8 cellular contexts compared by ENCODE assay signal in the genomic region with DNA sequence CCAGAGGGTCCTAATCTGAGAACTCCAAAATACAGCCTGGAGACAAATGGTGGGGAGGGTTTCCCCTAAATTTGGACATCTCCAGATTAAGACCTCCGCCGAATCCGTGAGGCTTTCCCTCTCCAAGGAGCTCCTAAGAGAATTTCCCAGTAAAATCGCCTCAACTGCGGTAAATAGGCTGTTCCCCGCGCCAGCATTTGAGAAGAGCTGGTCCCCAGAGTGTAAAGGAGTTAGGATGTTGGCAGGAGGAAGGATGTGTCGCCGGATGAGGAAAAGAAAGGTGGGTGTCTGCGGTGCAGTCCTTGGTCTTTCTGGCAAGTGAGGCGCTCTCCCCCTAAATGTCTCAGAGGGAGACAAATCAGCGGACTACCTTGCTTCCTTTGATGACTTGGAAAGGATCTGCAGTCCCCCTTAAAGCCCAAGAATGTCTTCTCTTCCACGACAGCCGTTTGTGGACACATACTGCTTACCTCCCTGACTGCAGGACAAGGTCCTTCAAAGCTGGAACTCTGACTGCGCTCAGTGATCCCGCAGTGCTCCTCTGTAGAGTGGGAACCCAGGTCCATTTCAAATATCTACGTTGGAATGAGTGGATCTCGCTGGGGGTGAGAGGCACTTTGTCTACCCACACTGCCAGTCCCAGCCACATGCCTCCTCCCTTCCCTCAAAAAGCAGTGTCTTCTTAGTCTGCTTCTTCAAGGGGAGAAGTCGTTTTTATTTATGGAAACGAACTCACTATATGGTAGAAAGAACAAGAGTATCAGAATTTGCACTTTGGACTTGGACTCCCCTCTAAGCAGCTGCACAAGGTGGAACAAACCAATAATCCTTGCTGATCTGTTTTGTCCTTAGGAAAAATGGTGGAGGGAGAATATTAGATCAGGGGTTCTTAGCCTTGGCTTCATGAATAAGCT. TPM values are rescaled to one million over a fixed set of nuclear protein-coding genes. Genes with fewer than 3 reads are reported as not detected.
DNase-seq lines count a peak whose midpoint lies in the region; ATAC-seq, FAIRE-seq and TF ChIP-seq lines count a peak whose summit lies in the region.

No MANE protein-coding gene starts in this region.

- H3K36me3 ChIP-seq in ACC112 (ENCODE audit: insufficient read depth, low read length): no peaks in the 10 kb centered on the region

- DNase-seq in HFF-Myc (ENCODE audit: extremely low read depth, low read depth) (no peak), cerebellar cortex (ENCODE audit: low spot score) (peak; percentile 62), naive B cell (no peak), DMS79 treated with DMSO at 0.1 percent for 48 hours (lab: John Stamatoyannopoulos, UW) (no peak), HTR-8/SVneo (ENCODE audit: insufficient read length, low spot score) (no peak), amniotic stem cell (lab: John Stamatoyannopoulos, UW) (no peak), GF-D8 (lab: John Stamatoyannopoulos, UW) (no peak)

- H3K4me1 ChIP-seq in ACC112 (ENCODE audit: control insufficient read depth, insufficient read depth, low read length, unreplicated experiment): peaks cover 13% of the 10 kb centered on the region

- H3K27ac Mint-ChIP-seq in naive B cell: no peak overlapping the region

- peaks cover 4 to 15% (median 7%) of the 10 kb centered on the region in 3 donors for H3K4me1 Mint-ChIP-seq in naive B cell

- peak overlapping the region; percentile 85 for H3K4me3 ChIP-seq in ACC112 (ENCODE audit: low read depth, low read length)
- peak overlapping the region; percentile 63 for H3K4me3 ChIP-seq in HFF-Myc (replicated peaks; ENCODE audit: low read depth, low read length)

- peaks cover 9% of the 10 kb centered on the region for H3K27me3 ChIP-seq in ACC112 (ENCODE audit: insufficient read depth, low read length)

- no peak for TF ChIP-seq CTCF in HFF-Myc (IDR thresholded peaks at IDR 0.05; ENCODE audit: low read depth, low read length, missing control alignments)

- no peak for ATAC-seq in naive B cell (ENCODE audit: low read depth in 2 of 2)

- H3K4me3 Mint-ChIP-seq in naive B cell: peak overlapping the region; percentile 51 to 88 (median 76)

- H3K9me3 Mint-ChIP-seq in naive B cell: peaks cover 0 to 11% (median 3%) of the 10 kb centered on the region in 7 donors

- H3K36me3 Mint-ChIP-seq in naive B cell: peaks cover 0 to 4% of the 10 kb centered on the region in 2 donors

- peak overlapping the region; percentile 92 for H2AFZ ChIP-seq in ACC112 (ENCODE audit: low read length, unreplicated experiment)

- FAIRE-seq in HTR-8/SVneo (lab: Jason Lieb, UNC): no peak

- no peak overlapping the region for H3K27ac ChIP-seq in ACC112 (ENCODE audit: low read depth, low read length)

- H3K27me3 Mint-ChIP-seq in naive B cell: peaks cover 51 to 67% (median 66%) of the 10 kb centered on the region in 3 donors

- H3K79me2 ChIP-seq in ACC112 (ENCODE audit: control insufficient read depth, insufficient read depth, low read length, unreplicated experiment): peaks cover 34% of the 10 kb centered on the region

RNA-seq across cellular contexts. Expression of a gene that starts 1.0 kb away (rescaled TPM):
- polyA plus RNA-seq in naive B cell (ENCODE audit: low read depth in 6 of 6): under 1 TPM in 1 of 6 donors, not detected in 5; 0.09 TPM
